8 cellular contexts compared by ENCODE assay signal in genomic region chr9:21357479-21358290, GRCh38. TPM values are rescaled to one million over a fixed set of nuclear protein-coding genes. Genes with fewer than 3 reads are reported as not detected.
DNase-seq lines count a peak whose midpoint lies in the region; ATAC-seq and TF ChIP-seq lines count a peak whose summit lies in the region.
"Had no signal": no experiment of that assay in that cellular context is flagged by ENCODE, and none has a peak within 500 bp of the region (broad histone marks: within the 10 kb centered on the region; RNA-seq: fewer than 3 reads in every experiment).

No MANE protein-coding gene starts in this region.

- peak overlapping the region; percentile 40 for H2AFZ ChIP-seq in neural progenitor cell (replicated peaks)

- no peak overlapping the region for H3K4me3 Mint-ChIP-seq in neural progenitor cell

- no peaks in the 10 kb centered on the region for H3K27me3 Mint-ChIP-seq in neural progenitor cell (ENCODE audit: insufficient read depth, low read depth)

- H3K4me3 ChIP-seq in neural progenitor cell: no peak overlapping the region

- H3K4me1 ChIP-seq in neural progenitor cell: no peaks in the 10 kb centered on the region

- peak; percentile 87 for DNase-seq in MV-4-11 (lab: John Stamatoyannopoulos, UW)
- no peak for DNase-seq in neural progenitor cell (ENCODE audit: low spot score)
- DNase-seq in nucleus accumbens (lab: John Stamatoyannopoulos, UW): no peak
- DNase-seq in Kasumi-1 (lab: John Stamatoyannopoulos, UW): no peak
- DNase-seq in effector CD4-positive, alpha-beta T cell: no peak
- DNase-seq: NCI-H187 treated with DMSO at 0.1 percent for 48 hours had no signal

- H3K9me3 ChIP-seq in neural progenitor cell (ENCODE audit: low read depth): no peaks in the 10 kb centered on the region

- H3K27ac ChIP-seq in neural progenitor cell: no peak overlapping the region

- H3K27me3 ChIP-seq in neural progenitor cell: no peaks in the 10 kb centered on the region

- no peak for TF ChIP-seq CTCF in neural progenitor cell (IDR thresholded peaks at IDR 0.05)

- no peaks in the 10 kb centered on the region for H4K20me1 ChIP-seq in neural progenitor cell (ENCODE audit: low read depth)

- peak; percentile 87 for ATAC-seq in GM18873 (IDR thresholded peaks at IDR 0.05; ENCODE audit: low FRiP score, unreplicated experiment)
- ATAC-seq in HG02571 (IDR thresholded peaks at IDR 0.05; ENCODE audit: unreplicated experiment): peak; percentile 91

- H3K27ac Mint-ChIP-seq in neural progenitor cell: no peak overlapping the region

- no peaks in the 10 kb centered on the region for H3F3A ChIP-seq in neural progenitor cell (ENCODE audit: low read depth)

- peaks cover 3% of the 10 kb centered on the region for H3K4me1 Mint-ChIP-seq in neural progenitor cell

- H3K4me2 ChIP-seq in neural progenitor cell: no peak overlapping the region

- no peaks in the 10 kb centered on the region for H3K36me3 ChIP-seq in neural progenitor cell

- H3K36me3 Mint-ChIP-seq in neural progenitor cell: no peaks in the 10 kb centered on the region

- no peak overlapping the region for H3K9ac ChIP-seq in neural progenitor cell

- no peaks in the 10 kb centered on the region for H3K79me2 ChIP-seq in neural progenitor cell (ENCODE audit: low read depth)

- H3K9me3 Mint-ChIP-seq in neural progenitor cell: peaks cover 4% of the 10 kb centered on the region

RNA-seq across cellular contexts. Expression of gene IFNA6, which starts 7.0 kb away (rescaled TPM):
- total RNA-seq in neural progenitor cell (ENCODE audit: low replicate concordance): not detected in 2 replicates

RNA-seq across cellular contexts. Expression of gene IFNA13, which starts 10.2 kb away (rescaled TPM):
- total RNA-seq in neural progenitor cell (ENCODE audit: low replicate concordance): not detected in 2 replicates

RNA-seq across cellular contexts. Expression of gene KLHL9, which starts 22.5 kb away (rescaled TPM):
- total RNA-seq in neural progenitor cell (ENCODE audit: low replicate concordance): 33.5 and 42.0 TPM in 2 replicates

RNA-seq across cellular contexts. Expression of gene IFNA2, which starts 27.5 kb away (rescaled TPM):
- total RNA-seq in neural progenitor cell (ENCODE audit: low replicate concordance): not detected in 2 replicates

RNA-seq across cellular contexts. Expression of gene IFNA8, which starts 51.2 kb away (rescaled TPM):
- not detected in 2 replicates for total RNA-seq in neural progenitor cell (ENCODE audit: low replicate concordance)
